In the genomic region with DNA sequence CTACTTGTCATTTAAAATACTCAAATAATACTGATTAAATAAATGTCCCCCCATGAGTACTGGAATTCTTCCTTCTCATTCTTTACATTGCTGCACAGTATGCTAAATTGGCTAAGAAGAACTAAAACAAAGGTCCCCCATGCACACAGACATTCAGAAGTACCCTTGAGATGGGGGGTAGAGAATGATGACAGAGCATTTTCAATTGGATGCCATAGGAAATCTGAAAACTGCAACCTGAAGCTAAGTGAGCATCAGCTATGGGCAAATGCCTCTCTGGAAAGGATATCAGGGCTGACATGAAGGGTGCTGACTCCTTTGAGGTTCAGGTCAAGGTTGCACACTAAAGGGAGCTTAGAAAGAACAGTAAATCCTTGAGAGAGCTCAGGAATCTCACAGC, we compare ENCODE assay signal across 26 cellular contexts. TPM values are rescaled to one million over a fixed set of nuclear protein-coding genes. Genes with fewer than 3 reads are reported as not detected.
A peak's percentile ranks its signal among the peaks of the same experiment; 100 is the strongest.
DNase-seq lines count a peak whose midpoint lies in the region; ATAC-seq, FAIRE-seq and TF ChIP-seq lines count a peak whose summit lies in the region.
"Had no signal": no experiment of that assay in that cellular context is flagged by ENCODE, and none has a peak within 500 bp of the region (broad histone marks: within the 10 kb centered on the region; RNA-seq: fewer than 3 reads in every experiment).

No MANE protein-coding gene starts in this region.

- intact Hi-C loops in lower lobe of right lung (cut with DNase I): no loop called here

- no peak for TF ChIP-seq POLR2A in GM12892 (IDR thresholded peaks at IDR 0.05; ENCODE audit: low read depth, low read length)

- TF ChIP-seq CTCF in GM23338 (conservative IDR thresholded peaks at IDR 0.05; ENCODE audit: low read depth in 2 of 2) (no peak), endodermal cell (conservative IDR thresholded peaks at IDR 0.05) (no peak), neutrophil (IDR thresholded peaks at IDR 0.05) (no peak), lower lobe of right lung (IDR thresholded peaks at IDR 0.05) (no peak)

- no peaks in the 10 kb centered on the region for H4K20me1 ChIP-seq in GM23338 (replicated peaks; ENCODE audit: insufficient read depth)
- H4K20me1 ChIP-seq: BLaER1 treated with 17β-estradiol and CSF1 and Interleukin-3, amounts not matched to agents 10 nM and 100 nM had no signal

- H3K27me3 ChIP-seq in GM23338 (ENCODE audit: insufficient read depth): no peaks in the 10 kb centered on the region
- no peaks in the 10 kb centered on the region for H3K27me3 ChIP-seq in endodermal cell (ENCODE audit: control insufficient read depth, insufficient read depth, low read length, poor library complexity, severe bottlenecking)
- H3K27me3 ChIP-seq in neutrophil: no peaks in the 10 kb centered on the region
- H3K27me3 ChIP-seq in lower lobe of right lung (ENCODE audit: low read depth): no peaks in the 10 kb centered on the region
- H3K27me3 ChIP-seq: BE2C; BLaER1 treated with 17β-estradiol and CSF1 and Interleukin-3, amounts not matched to agents 10 nM and 100 nM had no signal

- H3K36me3 ChIP-seq in GM23338 (ENCODE audit: insufficient read depth) (no peaks in the 10 kb centered on the region), endodermal cell (ENCODE audit: control insufficient read depth, insufficient read depth, low read length) (no peaks in the 10 kb centered on the region), neutrophil (no peaks in the 10 kb centered on the region), lower lobe of right lung (no peaks in the 10 kb centered on the region)
- H3K36me3 ChIP-seq: BE2C; BLaER1 treated with 17β-estradiol and CSF1 and Interleukin-3, amounts not matched to agents 10 nM and 100 nM; HAP-1 had no signal

- FAIRE-seq in GM12892 (lab: Jason Lieb, UNC): no peak
- FAIRE-seq: A204.1, D721Med, GM12878, GM18507, H54 had no signal

- no peak for DNase-seq in GM23338 (ENCODE audit: low spot score)
- DNase-seq in amniotic epithelial cell (ENCODE audit: low read depth): peak; percentile 78
- DNase-seq in endodermal cell: no peak
- DNase-seq in lower lobe of right lung: no peak
- DNase-seq in GM12892 (ENCODE audit: insufficient read length): no peak
- DNase-seq: ACHN; BE2C; CD4-positive, alpha-beta T cell; CD8-positive, alpha-beta memory T cell; DMS 273 treated with DMSO at 0.1 percent for 48 hours; DMS79; EL; GDM1; GM23248; HFFc6 had no signal

- H3K79me2 ChIP-seq in GM23338 (replicated peaks; ENCODE audit: insufficient read depth): no peaks in the 10 kb centered on the region

- H3K4me3 Mint-ChIP-seq in GM23338: no peak overlapping the region
- no peak overlapping the region for H3K4me3 Mint-ChIP-seq in endodermal cell
- H3K4me3 Mint-ChIP-seq: CD14-positive monocyte; CD4-positive, alpha-beta T cell; CD8-positive, alpha-beta memory T cell; HFFc6 had no signal

- peaks cover under 1% of the 10 kb centered on the region; the same call in 2 of the 3 replicates for H3K9me3 Mint-ChIP-seq in GM23338
- H3K9me3 Mint-ChIP-seq in endodermal cell: peaks cover 4% of the 10 kb centered on the region
- H3K9me3 Mint-ChIP-seq: CD4-positive, alpha-beta T cell had no signal

- H3K27me3 Mint-ChIP-seq in GM23338 (ENCODE audit: insufficient read depth, low read depth, poor library complexity) (no peaks in the 10 kb centered on the region), endodermal cell (ENCODE audit: insufficient read depth) (no peaks in the 10 kb centered on the region)
- H3K27me3 Mint-ChIP-seq: CD4-positive, alpha-beta T cell had no signal

- H3K4me3 ChIP-seq in GM23338: no peak overlapping the region
- no peak overlapping the region for H3K4me3 ChIP-seq in endodermal cell (ENCODE audit: low read length)
- H3K4me3 ChIP-seq in neutrophil (ENCODE audit: low read depth in 1 of 2, low read length in 1 of 2): peak overlapping the region in 1 of 2 experiments; percentile 12
- no peak overlapping the region for H3K4me3 ChIP-seq in lower lobe of right lung
- H3K4me3 ChIP-seq: BLaER1 treated with 17β-estradiol and CSF1 and Interleukin-3, amounts not matched to agents 10 nM and 100 nM; GM12878; GM23248; HAP-1 had no signal

- H3K9ac ChIP-seq in endodermal cell (ENCODE audit: extremely low read depth, low read length, poor library complexity, severe bottlenecking): no peak overlapping the region
- H3K9ac ChIP-seq: BLaER1 treated with 17β-estradiol and CSF1 and Interleukin-3, amounts not matched to agents 10 nM and 100 nM; GM23248 had no signal

- H3K4me2 ChIP-seq in GM23338: no peak overlapping the region
- H3K4me2 ChIP-seq: BLaER1 treated with 17β-estradiol and CSF1 and Interleukin-3, amounts not matched to agents 10 nM and 100 nM had no signal

- H3K9me3 ChIP-seq in endodermal cell (ENCODE audit: control insufficient read depth, low read length) (no peaks in the 10 kb centered on the region), neutrophil (no peaks in the 10 kb centered on the region), lower lobe of right lung (no peaks in the 10 kb centered on the region)
- H3K9me3 ChIP-seq: BE2C, HAP-1 had no signal

- ATAC-seq in GM23338 (no peak), lower lobe of right lung (no peak), HG03439 (IDR thresholded peaks at IDR 0.05; ENCODE audit: unreplicated experiment) (no peak), GM18870 (IDR thresholded peaks at IDR 0.05; ENCODE audit: unreplicated experiment) (no peak)
- ATAC-seq: GM12878 had no signal

- H3K27ac Mint-ChIP-seq in GM23338 (peak overlapping the region; percentile 73), endodermal cell (peak overlapping the region; percentile 3)
- H3K27ac Mint-ChIP-seq: CD4-positive, alpha-beta T cell; CD8-positive, alpha-beta memory T cell; HFFc6 had no signal

- H3F3A ChIP-seq in GM23338 (replicated peaks; ENCODE audit: low read depth): no peaks in the 10 kb centered on the region

- H3K36me3 Mint-ChIP-seq in GM23338 (ENCODE audit: low read depth) (no peaks in the 10 kb centered on the region), endodermal cell (ENCODE audit: low read depth) (no peaks in the 10 kb centered on the region)
- H3K36me3 Mint-ChIP-seq: CD14-positive monocyte had no signal

- 0 out of 2 replicates have a peak, but pooled peaks cover 4% of the 10 kb centered on the region for H3K4me1 ChIP-seq in GM23338 (ENCODE audit: insufficient read depth)
- H3K4me1 ChIP-seq in endodermal cell (ENCODE audit: control insufficient read depth, insufficient read depth, low read length): peaks cover 3% of the 10 kb centered on the region
- H3K4me1 ChIP-seq in neutrophil (ENCODE audit: control insufficient read depth in 1 of 2, insufficient read depth in 1 of 2, low read depth in 1 of 2, low read length in 1 of 2): peaks cover 28 to 36% of the 10 kb centered on the region in 2 experiments
- H3K4me1 ChIP-seq in lower lobe of right lung: no peaks in the 10 kb centered on the region
- H3K4me1 ChIP-seq: BE2C; BLaER1 treated with 17β-estradiol and CSF1 and Interleukin-3, amounts not matched to agents 10 nM and 100 nM; HAP-1 had no signal

- peaks cover 8% of the 10 kb centered on the region; the same call in 1 of the 2 replicates for H3K9me2 ChIP-seq in GM23338 (ENCODE audit: insufficient read depth)

- no peak overlapping the region for H3K27ac ChIP-seq in GM23338 (ENCODE audit: low read depth)
- no peak overlapping the region for H3K27ac ChIP-seq in endodermal cell (ENCODE audit: low read depth, low read length)
- peak overlapping the region; percentile 83 for H3K27ac ChIP-seq in neutrophil
- H3K27ac ChIP-seq in lower lobe of right lung: no peak overlapping the region
- H3K27ac ChIP-seq: BLaER1 treated with 17β-estradiol and CSF1 and Interleukin-3, amounts not matched to agents 10 nM and 100 nM; GM23248 had no signal

- H3K4me1 Mint-ChIP-seq in GM23338 (peaks cover 6% of the 10 kb centered on the region), endodermal cell (peaks cover 10% of the 10 kb centered on the region)
- H3K4me1 Mint-ChIP-seq: CD8-positive, alpha-beta memory T cell had no signal

- H2AFZ ChIP-seq in GM23338: peak overlapping the region; percentile 85
- H2AFZ ChIP-seq: GM23248 had no signal

TF ChIP-seq in GM23338, 12 proteins besides CTCF, POLR2A, EP300 and RAD21 (continues in another document):
- TF ChIP-seq NANOG (IDR thresholded peaks at IDR 0.05; ENCODE audit: borderline replicate concordance) (no peak), EZH2 (IDR thresholded peaks at IDR 0.05; ENCODE audit: low read depth, unreplicated experiment) (no peak)
- TF ChIP-seq, protein P1, sequence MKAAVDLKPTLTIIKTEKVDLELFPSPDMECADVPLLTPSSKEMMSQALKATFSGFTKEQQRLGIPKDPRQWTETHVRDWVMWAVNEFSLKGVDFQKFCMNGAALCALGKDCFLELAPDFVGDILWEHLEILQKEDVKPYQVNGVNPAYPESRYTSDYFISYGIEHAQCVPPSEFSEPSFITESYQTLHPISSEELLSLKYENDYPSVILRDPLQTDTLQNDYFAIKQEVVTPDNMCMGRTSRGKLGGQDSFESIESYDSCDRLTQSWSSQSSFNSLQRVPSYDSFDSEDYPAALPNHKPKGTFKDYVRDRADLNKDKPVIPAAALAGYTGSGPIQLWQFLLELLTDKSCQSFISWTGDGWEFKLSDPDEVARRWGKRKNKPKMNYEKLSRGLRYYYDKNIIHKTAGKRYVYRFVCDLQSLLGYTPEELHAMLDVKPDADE (IDR thresholded peaks at IDR 0.05): no peak

RNA-seq across cellular contexts. Expression of a gene that starts 10.1 kb away (rescaled TPM):
- total RNA-seq in GM23338 (2014; rRNA removed; shearing (Covaris generic)): 2.9 and 3.2 TPM in 2 replicates
- 6.1 and 6.7 TPM in 2 replicates for polyA plus RNA-seq in GM23338 (2016; fragmentation: Nextera tagmentation; extraction: Ambion mirVana)
- not detected for total RNA-seq in endodermal cell
- 0.46 TPM for polyA plus RNA-seq in endodermal cell (2013, experiment 1 of 2)
- 0.21 TPM for polyA plus RNA-seq in endodermal cell (2013, experiment 2 of 2)
- 2.1 TPM for total RNA-seq in lower lobe of right lung
- polyA plus RNA-seq in GM12892 (2012; ENCODE audit: missing spikeins): 3.4 TPM
- total RNA-seq: CD4-positive, alpha-beta T cell; CD8-positive, alpha-beta memory T cell had no signal
- polyA plus RNA-seq: CD8-positive, alpha-beta memory T cell had no signal

RNA-seq across cellular contexts. Expression of a gene that starts 57.8 kb away (rescaled TPM):
- total RNA-seq in GM23338 (2014; rRNA removed; shearing (Covaris generic)): 3.0 and 6.2 TPM in 2 replicates
- polyA plus RNA-seq in GM23338 (2016; fragmentation: Nextera tagmentation; extraction: Ambion mirVana): 14.0 and 15.6 TPM in 2 replicates
- total RNA-seq in endodermal cell (1 to 10 TPM; 1.2 to 3.3 TPM), lower lobe of right lung (31.9 TPM)
- 0.43 TPM for polyA plus RNA-seq in endodermal cell (2013, experiment 1 of 2)
- 0.37 TPM for polyA plus RNA-seq in endodermal cell (2013, experiment 2 of 2)
- polyA plus RNA-seq in GM12892 (2012; ENCODE audit: missing spikeins): 54.3 TPM
